ENCODE assay signal across 8 cellular contexts in the genomic region with DNA sequence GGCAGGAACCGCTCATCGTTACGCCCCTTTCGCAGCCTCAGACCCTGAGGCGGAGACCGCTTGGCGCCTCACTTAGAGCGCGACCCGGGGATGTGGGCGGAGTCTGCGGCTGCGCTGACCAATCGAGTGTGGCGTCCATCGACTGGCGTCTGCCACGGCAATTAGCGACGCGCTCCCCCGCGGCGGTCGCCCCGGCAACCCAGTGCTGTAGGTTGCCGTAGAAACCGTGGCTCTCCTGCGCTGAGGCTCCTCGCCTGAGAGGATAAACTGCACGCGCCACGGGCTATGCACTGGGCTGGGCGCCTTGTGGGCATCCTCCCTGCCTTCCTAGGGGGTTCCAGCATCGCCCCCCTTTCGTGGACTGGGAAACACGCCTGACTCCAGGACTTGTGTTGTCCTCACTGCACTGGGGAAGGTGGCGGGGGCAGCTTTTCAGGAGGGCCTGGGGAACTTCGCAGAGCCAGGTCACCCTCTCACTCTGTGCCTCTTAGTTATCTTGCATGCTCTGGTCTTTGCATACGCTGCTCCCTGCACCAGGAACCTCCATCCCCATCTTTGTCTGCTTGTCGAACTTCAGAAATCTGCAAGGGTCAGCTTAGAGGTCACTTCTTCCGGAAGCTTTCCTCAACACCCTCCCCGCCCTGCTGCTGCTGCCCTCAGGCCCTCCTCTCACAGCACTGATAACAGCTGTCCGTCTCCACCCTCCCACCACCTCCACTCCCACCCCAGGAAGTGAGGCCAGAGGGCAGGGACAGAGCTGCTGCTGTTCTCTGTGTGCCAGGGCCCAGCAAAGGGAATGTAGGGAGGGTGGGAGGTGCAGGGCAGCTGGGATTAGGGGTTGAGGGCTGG. TPM values are rescaled to one million over a fixed set of nuclear protein-coding genes. Genes with fewer than 3 reads are reported as not detected.
DNase-seq lines count a peak whose midpoint lies in the region; ATAC-seq and TF ChIP-seq lines count a peak whose summit lies in the region.

No MANE protein-coding gene starts in this region.

- H3K36me3 ChIP-seq in Caco-2 (ENCODE audit: control insufficient read depth, insufficient read depth, low read length): no peaks in the 10 kb centered on the region
- no peaks in the 10 kb centered on the region for H3K36me3 ChIP-seq in Peyer's patch

- peak overlapping the region; percentile 11 to 71 (median 47) for H3K27ac ChIP-seq in Peyer's patch

- peaks cover 2% of the 10 kb centered on the region; the same call in 1 of the 2 replicates for H3K9me3 ChIP-seq in Caco-2
- no peaks in the 10 kb centered on the region for H3K9me3 ChIP-seq in Peyer's patch

- in situ Hi-C loops in KBM-7 (cut with MboI; ENCODE audit: low pct_unique_long_range_greater_than_20kb, low sequenced_read_pairs): no loop called here

- H3K27me3 ChIP-seq in Caco-2 (replicated peaks; ENCODE audit: control insufficient read depth, insufficient read depth, low read length) (no peaks in the 10 kb centered on the region), Peyer's patch (no peaks in the 10 kb centered on the region)

- no peaks in the 10 kb centered on the region for H3K9me3 Mint-ChIP-seq in Caco-2 (ENCODE audit: unreplicated experiment)
- H3K9me3 Mint-ChIP-seq in activated T-helper 17 cell treated with anti-CD3 and anti-CD28 coated beads, Interleukin-2, amount 50 U/mL, for 72 hours: no peaks in the 10 kb centered on the region
- no peaks in the 10 kb centered on the region for H3K9me3 Mint-ChIP-seq in naive thymus-derived CD8-positive, alpha-beta T cell
- no peaks in the 10 kb centered on the region for H3K9me3 Mint-ChIP-seq in stimulated activated memory B cell treated with anti-CD40 and anti-IgM and Interleukin-4, amounts not matched to agents 10 μg/mL and 1 μg/mL and 100 μg/mL, for 72 hours

- H3K27ac Mint-ChIP-seq in Caco-2 (ENCODE audit: unreplicated experiment): peak overlapping the region; percentile 88
- H3K27ac Mint-ChIP-seq in activated T-helper 17 cell treated with anti-CD3 and anti-CD28 coated beads, Interleukin-2, amount 50 U/mL, for 72 hours: peak overlapping the region; percentile 95
- peak overlapping the region; percentile 31 to 98 (median 96) for H3K27ac Mint-ChIP-seq in naive thymus-derived CD8-positive, alpha-beta T cell
- H3K27ac Mint-ChIP-seq in stimulated activated memory B cell treated with anti-CD40 and anti-IgM and Interleukin-4, amounts not matched to agents 10 μg/mL and 1 μg/mL and 100 μg/mL, for 72 hours: peak overlapping the region; percentile 82

- H3K27me3 Mint-ChIP-seq in Caco-2 (ENCODE audit: insufficient read depth, unreplicated experiment): no peaks in the 10 kb centered on the region
- no peaks in the 10 kb centered on the region for H3K27me3 Mint-ChIP-seq in activated T-helper 17 cell treated with anti-CD3 and anti-CD28 coated beads, Interleukin-2, amount 50 U/mL, for 72 hours
- no peaks in the 10 kb centered on the region for H3K27me3 Mint-ChIP-seq in naive thymus-derived CD8-positive, alpha-beta T cell
- no peaks in the 10 kb centered on the region for H3K27me3 Mint-ChIP-seq in stimulated activated memory B cell treated with anti-CD40 and anti-IgM and Interleukin-4, amounts not matched to agents 10 μg/mL and 1 μg/mL and 100 μg/mL, for 72 hours

- CTCF ChIA-PET in Caco-2 (lab: Charles Lee): interaction anchor here (0.7 to 1.1 kb wide), 3 partner anchors 23 to 129 kb away, joined by 3 to 4 read pairs (median 3); no protein-coding TSS in a partner anchor

- no peak for TF ChIP-seq POLR2A in Peyer's patch (IDR thresholded peaks at IDR 0.05)

- BruUV-seq in Caco-2 (replicated peaks; lab: Mats Ljungman, UMichigan): no TSS peak

- no peak for TF ChIP-seq CTCF in Caco-2 (IDR thresholded peaks at IDR 0.05; ENCODE audit: insufficient read depth in 1 of 2, low read depth in 1 of 2, low read length in 1 of 2, severe bottlenecking in 1 of 2, unreplicated experiment in 1 of 2)
- TF ChIP-seq CTCF in Peyer's patch (IDR thresholded peaks at IDR 0.05): no peak
- TF ChIP-seq CTCF in fibroblast of mammary gland (conservative IDR thresholded peaks at IDR 0.05; ENCODE audit: control insufficient read depth, insufficient read depth, low read depth, low read length): no peak

- peak; percentile 79 for ATAC-seq in GM21526 (IDR thresholded peaks at IDR 0.05; ENCODE audit: low FRiP score, unreplicated experiment)
- ATAC-seq in activated T-helper 17 cell treated with anti-CD3 and anti-CD28 coated beads, Interleukin-2, amount 50 U/mL, for 72 hours (replicated peaks): peak; percentile 97
- peak; percentile 89 to 95 for ATAC-seq in naive thymus-derived CD8-positive, alpha-beta T cell
- ATAC-seq in stimulated activated memory B cell treated with anti-CD40 and anti-IgM and Interleukin-4, amounts not matched to agents 10 μg/mL and 1 μg/mL and 100 μg/mL, for 72 hours: peak; percentile 98

- peaks cover 17% of the 10 kb centered on the region for H3K4me1 Mint-ChIP-seq in Caco-2 (ENCODE audit: low read depth, unreplicated experiment)
- H3K4me1 Mint-ChIP-seq in activated T-helper 17 cell treated with anti-CD3 and anti-CD28 coated beads, Interleukin-2, amount 50 U/mL, for 72 hours: peaks cover 14% of the 10 kb centered on the region
- H3K4me1 Mint-ChIP-seq in naive thymus-derived CD8-positive, alpha-beta T cell: peaks cover 13 to 35% (median 33%) of the 10 kb centered on the region in 4 donors
- peaks cover 31% of the 10 kb centered on the region for H3K4me1 Mint-ChIP-seq in stimulated activated memory B cell treated with anti-CD40 and anti-IgM and Interleukin-4, amounts not matched to agents 10 μg/mL and 1 μg/mL and 100 μg/mL, for 72 hours

- H3K4me3 ChIP-seq in Caco-2 (ENCODE audit: low read depth, low read length) (peak overlapping the region; percentile 40), Peyer's patch (peak overlapping the region; percentile 30 to 52 (median 51)), fibroblast of mammary gland (ENCODE audit: control insufficient read depth, low read depth, low read length) (peak overlapping the region; percentile 53)

- intact Hi-C loops in Caco-2 (cut with micrococcal nuclease; ENCODE audit: unreplicated experiment): no loop called here

- DNase-seq in Caco-2 (peak; percentile 86 to 88), KBM-7 (peak; percentile 93), Peyer's patch (peak; percentile 84 to 96 (median 93)), fibroblast of mammary gland (ENCODE audit: low read depth) (peak; percentile 82)
- peak; percentile 70 to 92 (median 79) for DNase-seq in naive thymus-derived CD8-positive, alpha-beta T cell

- H3K36me3 Mint-ChIP-seq in Caco-2 (ENCODE audit: insufficient read depth, unreplicated experiment): peaks cover 7% of the 10 kb centered on the region
- no peaks in the 10 kb centered on the region for H3K36me3 Mint-ChIP-seq in activated T-helper 17 cell treated with anti-CD3 and anti-CD28 coated beads, Interleukin-2, amount 50 U/mL, for 72 hours (ENCODE audit: low read depth)
- H3K36me3 Mint-ChIP-seq in naive thymus-derived CD8-positive, alpha-beta T cell: no peaks in the 10 kb centered on the region
- no peaks in the 10 kb centered on the region for H3K36me3 Mint-ChIP-seq in stimulated activated memory B cell treated with anti-CD40 and anti-IgM and Interleukin-4, amounts not matched to agents 10 μg/mL and 1 μg/mL and 100 μg/mL, for 72 hours

- peak overlapping the region; percentile 79 for H3K4me3 Mint-ChIP-seq in Caco-2 (ENCODE audit: unreplicated experiment)
- peak overlapping the region; percentile 90 for H3K4me3 Mint-ChIP-seq in activated T-helper 17 cell treated with anti-CD3 and anti-CD28 coated beads, Interleukin-2, amount 50 U/mL, for 72 hours
- H3K4me3 Mint-ChIP-seq in naive thymus-derived CD8-positive, alpha-beta T cell: peak overlapping the region; percentile 78 to 89 (median 87)
- H3K4me3 Mint-ChIP-seq in stimulated activated memory B cell treated with anti-CD40 and anti-IgM and Interleukin-4, amounts not matched to agents 10 μg/mL and 1 μg/mL and 100 μg/mL, for 72 hours: peak overlapping the region; percentile 85

- POLR2A ChIA-PET in Caco-2 (lab: Charles Lee): interaction anchor here (1.1 kb wide), 1 partner anchor 32 kb away, joined by 5 read pairs; a partner anchor contains a TSS
- POLR2A ChIA-PET in naive thymus-derived CD8-positive, alpha-beta T cell (lab: Charles Lee): interaction anchor here (1.0 to 6.3 kb wide), 3 partner anchors 11 to 33 kb away, joined by 3 to 41 read pairs (median 6); a partner anchor contains a TSS

- peaks cover 13% of the 10 kb centered on the region; the same call in 1 of the 2 replicates for H3K4me1 ChIP-seq in Caco-2
- peaks cover 7 to 25% (median 13%) of the 10 kb centered on the region in 4 donors for H3K4me1 ChIP-seq in Peyer's patch

RNA-seq across cellular contexts. Expression of a gene that starts 0.5 kb away (rescaled TPM):
- total RNA-seq in Caco-2 (2022): 0.11 TPM in 1 of 2 replicates, not detected in the other
- total RNA-seq in Peyer's patch: 1 to 10 TPM in 2 of 4 donors, not detected in 2; 1.7 to 2.0 TPM
- under 1 TPM in 1 of 2 donors, not detected in 1; 0.28 TPM for total RNA-seq in activated T-helper 17 cell treated with anti-CD3 and anti-CD28 coated beads, Interleukin-2, amount 50 U/mL, for 72 hours
- 1 to 10 TPM; 2.7 to 4.5 TPM for total RNA-seq in naive thymus-derived CD8-positive, alpha-beta T cell
- 1 to 10 TPM in 1 of 3 donors, under 1 TPM in 2; 0.25 to 1.1 (median 0.74) TPM for polyA plus RNA-seq in naive thymus-derived CD8-positive, alpha-beta T cell

RNA-seq across cellular contexts. Expression of a gene that starts 12.5 kb away (rescaled TPM):
- total RNA-seq in Caco-2 (2022) (29.1 and 30.6 TPM in 2 replicates), Peyer's patch (10 to 100 TPM; 19.8 to 54.7 (median 29.5) TPM)
- total RNA-seq in activated T-helper 17 cell treated with anti-CD3 and anti-CD28 coated beads, Interleukin-2, amount 50 U/mL, for 72 hours: 10 to 100 TPM; 19.6 to 27.1 TPM
- 10 to 100 TPM; 68.5 to 70.5 TPM for total RNA-seq in naive thymus-derived CD8-positive, alpha-beta T cell
- polyA plus RNA-seq in naive thymus-derived CD8-positive, alpha-beta T cell: 10 to 100 TPM; 31.7 to 55.5 (median 41.1) TPM

RNA-seq across cellular contexts. Expression of a gene that starts 17.9 kb away (rescaled TPM):
- total RNA-seq in Caco-2 (2022) (1.9 and 2.1 TPM in 2 replicates), Peyer's patch (1 to 10 TPM in 3 of 4 donors, under 1 TPM in 1; 0.40 to 3.7 (median 2.2) TPM)
- not detected for total RNA-seq in activated T-helper 17 cell treated with anti-CD3 and anti-CD28 coated beads, Interleukin-2, amount 50 U/mL, for 72 hours
- total RNA-seq in naive thymus-derived CD8-positive, alpha-beta T cell: 1 to 10 TPM in 1 of 2 experiments, under 1 TPM in 1; 0.69 to 1.3 TPM
- polyA plus RNA-seq in naive thymus-derived CD8-positive, alpha-beta T cell: 1 to 10 TPM in 2 of 3 donors, under 1 TPM in 1; 0.99 to 1.4 (median 1.2) TPM

RNA-seq across cellular contexts. Expression of a gene that starts 31.3 kb away (rescaled TPM):
- total RNA-seq in Caco-2 (2022): not detected in 2 replicates
- not detected for total RNA-seq in Peyer's patch
- not detected for total RNA-seq in activated T-helper 17 cell treated with anti-CD3 and anti-CD28 coated beads, Interleukin-2, amount 50 U/mL, for 72 hours
- total RNA-seq in naive thymus-derived CD8-positive, alpha-beta T cell: under 1 TPM in 1 of 2 experiments, not detected in 1; 0.11 TPM
- polyA plus RNA-seq in naive thymus-derived CD8-positive, alpha-beta T cell: not detected

RNA-seq across cellular contexts. Expression of a gene that starts 32.3 kb away (rescaled TPM):
- total RNA-seq in Caco-2 (2022) (37.2 and 41.3 TPM in 2 replicates), Peyer's patch (100 to 1,000 TPM in 1 of 4 donors, 10 to 100 TPM in 3; 65.5 to 144 (median 88.5) TPM)
- total RNA-seq in activated T-helper 17 cell treated with anti-CD3 and anti-CD28 coated beads, Interleukin-2, amount 50 U/mL, for 72 hours: 10 to 100 TPM; 40.0 to 68.7 TPM
- total RNA-seq in naive thymus-derived CD8-positive, alpha-beta T cell: 100 to 1,000 TPM in 1 of 2 experiments, 10 to 100 TPM in 1; 92.9 to 103 TPM
- 10 to 100 TPM in 2 of 3 donors, 1 to 10 TPM in 1; 8.6 to 14.5 (median 12.3) TPM for polyA plus RNA-seq in naive thymus-derived CD8-positive, alpha-beta T cell

Comparison
In these comparisons a context has a peak if more than half of its experiments do, and no peak if none do; other contexts are left out.
1. Peak in every context shown above with its lines: DNase-seq, ATAC-seq, H3K4me3 ChIP-seq and H3K27ac ChIP-seq.